In genomic region chr10:97780991-97781540, GRCh38 we compare ENCODE assay signal across 14 cellular contexts. TPM values are rescaled to one million over a fixed set of nuclear protein-coding genes. Genes with fewer than 3 reads are reported as not detected.
A peak's percentile ranks its signal among the peaks of the same experiment; 100 is the strongest.
DNase-seq lines count a peak whose midpoint lies in the region; ATAC-seq and TF ChIP-seq lines count a peak whose summit lies in the region.
"Had no signal": no experiment of that assay in that cellular context is flagged by ENCODE, and none has a peak within 500 bp of the region (broad histone marks: within the 10 kb centered on the region; RNA-seq: fewer than 3 reads in every experiment).

No MANE protein-coding gene starts in this region.

- H3K27ac ChIP-seq in gastroesophageal sphincter (peak overlapping the region in 3 of 4 donors; percentile 28 to 51 (median 50)), GM23248 (no peak overlapping the region)
- H3K27ac ChIP-seq: brain microvascular endothelial cell, ovary had no signal

- H3K4me3 ChIP-seq in H7 (ENCODE audit: insufficient read depth, low read depth, low read length) (no peak overlapping the region), gastroesophageal sphincter (no peak overlapping the region), GM23248 (no peak overlapping the region)
- H3K4me3 ChIP-seq: esophagus muscularis mucosa, ovary had no signal

- in situ Hi-C loops in SK-MEL-5 (cut with HindIII; ENCODE audit: low pct_unique_long_range_greater_than_20kb, low sequenced_read_pairs) (no loop called here), GM23248 (cut with MboI) (loop anchor here (25.0 kb wide), 1 partner anchor 256 kb away; the partner anchor contains the start of gene CRTAC1)

- H2AFZ ChIP-seq in GM23248 = no peak overlapping the region

- no peaks in the 10 kb centered on the region for H3K27me3 ChIP-seq in H7 (ENCODE audit: control insufficient read depth, insufficient read depth, low read length)
- H3K27me3 ChIP-seq in gastroesophageal sphincter = peaks cover 6% of the 10 kb centered on the region
- no peaks in the 10 kb centered on the region; the same call in none of the 2 replicates for H3K27me3 ChIP-seq in GM23248 (replicated peaks; ENCODE audit: insufficient read depth)
- H3K27me3 ChIP-seq: brain microvascular endothelial cell, esophagus muscularis mucosa, ovary had no signal

- H3K36me3 Mint-ChIP-seq in nephron progenitor cell (ENCODE audit: low read depth) = no peaks in the 10 kb centered on the region

- no peak for TF ChIP-seq POLR2A in gastroesophageal sphincter (IDR thresholded peaks at IDR 0.05)

- H3K36me3 ChIP-seq in H7 (replicated peaks; ENCODE audit: control insufficient read depth, insufficient read depth, low read length) (no peaks in the 10 kb centered on the region), gastroesophageal sphincter (no peaks in the 10 kb centered on the region), GM23248 (ENCODE audit: low read depth) (no peaks in the 10 kb centered on the region)
- H3K36me3 ChIP-seq: brain microvascular endothelial cell, esophagus muscularis mucosa, ovary had no signal

- no peak overlapping the region for H3K4me3 Mint-ChIP-seq in nephron progenitor cell

- H3K27ac Mint-ChIP-seq in nephron progenitor cell = no peak overlapping the region

- no peaks in the 10 kb centered on the region for H3K79me2 ChIP-seq in GM23248 (ENCODE audit: insufficient read depth)

- TF ChIP-seq CTCF in gastroesophageal sphincter (IDR thresholded peaks at IDR 0.05) (no peak), nephron progenitor cell (IDR thresholded peaks at IDR 0.05) (no peak)

- H3K9me3 ChIP-seq in gastroesophageal sphincter (no peaks in the 10 kb centered on the region), GM23248 (ENCODE audit: low read depth) (no peaks in the 10 kb centered on the region)
- H3K9me3 ChIP-seq: esophagus muscularis mucosa, ovary had no signal

- peaks cover 22% of the 10 kb centered on the region for H3K4me1 Mint-ChIP-seq in nephron progenitor cell

- 42 to 76% methylated on average over 2 to 3 of the region's 6 CpGs for WGBS in gastroesophageal sphincter (ENCODE audit: low coverage in 1 of 2), 2 donors
- 66 to 68% methylated on average over 6 of the region's 6 CpGs for WGBS in GM23248 (ENCODE audit: low coverage in 1 of 2, low lambda C conversion rate in 2 of 2, missing lambda C conversion rate in 2 of 2), 2 experiments

- peaks cover 15% of the 10 kb centered on the region for H3K27me3 Mint-ChIP-seq in nephron progenitor cell (ENCODE audit: low read depth, poor library complexity)

- H4K20me1 ChIP-seq in GM23248 (ENCODE audit: insufficient read depth) = no peaks in the 10 kb centered on the region

- no peak overlapping the region for H3K4me2 ChIP-seq in GM23248 (ENCODE audit: unreplicated experiment)

- no peaks in the 10 kb centered on the region for H3K9me2 ChIP-seq in GM23248 (ENCODE audit: insufficient read depth)

- H3K4me1 ChIP-seq in gastroesophageal sphincter (peaks cover 0 to 18% (median 4%) of the 10 kb centered on the region in 3 donors), GM23248 (ENCODE audit: insufficient read depth) (no peaks in the 10 kb centered on the region)

- H3K9me3 Mint-ChIP-seq in nephron progenitor cell = no peaks in the 10 kb centered on the region

- H3F3A ChIP-seq in GM23248 (ENCODE audit: insufficient read depth) = no peaks in the 10 kb centered on the region

- ATAC-seq in gastroesophageal sphincter = peak; percentile 57

- peak; percentile 56 for DNase-seq in H7
- DNase-seq in SK-MEL-5 (ENCODE audit: low read depth, low spot score) = peak; percentile 63
- DNase-seq in pons (ENCODE audit: low spot score) = peak; percentile 11
- DNase-seq in nephron progenitor cell = no peak
- DNase-seq in GM23248 = no peak
- no peak for DNase-seq in hippocampal formation (lab: John Stamatoyannopoulos, UW)
- DNase-seq in NCI-H187 (lab: John Stamatoyannopoulos, UW) = no peak
- DNase-seq: brain microvascular endothelial cell, KG1, NCI-H226, ovary, trophoblast cell had no signal

- no peak for TF ChIP-seq EP300 in gastroesophageal sphincter (IDR thresholded peaks at IDR 0.05)

- no peak overlapping the region for H3K9ac ChIP-seq in GM23248

RNA-seq across cellular contexts. Expression of gene SFRP5, which starts 9.3 kb away (rescaled TPM):
- total RNA-seq in H7 (2014; rRNA removed; shearing (Covaris generic)) = 1.9 and 2.3 TPM in 2 replicates
- total RNA-seq in SK-MEL-5 (2014; rRNA removed; shearing (Covaris generic)) = 0.08 and 0.21 TPM in 2 replicates
- 0.32 and 1.2 TPM in 2 replicates for polyA plus RNA-seq in SK-MEL-5 (2015; cell fraction: cytosol; rRNA removed)
- not detected in 2 replicates for polyA plus RNA-seq in SK-MEL-5 (2015; cell fraction: nucleus; rRNA removed)
- total RNA-seq in gastroesophageal sphincter = 10 to 100 TPM; 11.9 to 34.4 (median 18.2) TPM
- not detected in 2 replicates for total RNA-seq in GM23248 (2014; rRNA removed; shearing (Covaris generic))
- polyA plus RNA-seq in GM23248 (2016; fragmentation: Nextera tagmentation; extraction: Ambion mirVana) = not detected in 2 replicates

RNA-seq across cellular contexts. Expression of gene ZFYVE27, which starts 44.1 kb away (rescaled TPM):
- 19.2 and 21.8 TPM in 2 replicates for total RNA-seq in H7 (2014; rRNA removed; shearing (Covaris generic))
- 27.5 and 27.9 TPM in 2 replicates for total RNA-seq in SK-MEL-5 (2014; rRNA removed; shearing (Covaris generic))
- polyA plus RNA-seq in SK-MEL-5 (2015; cell fraction: cytosol; rRNA removed) = 31.2 and 37.8 TPM in 2 replicates
- 103 and 110 TPM in 2 replicates for polyA plus RNA-seq in SK-MEL-5 (2015; cell fraction: nucleus; rRNA removed)
- 10 to 100 TPM in 3 of 4 donors, 1 to 10 TPM in 1; 6.7 to 24.2 (median 19.2) TPM for total RNA-seq in gastroesophageal sphincter
- 20.6 and 32.6 TPM in 2 replicates for total RNA-seq in GM23248 (2014; rRNA removed; shearing (Covaris generic))
- polyA plus RNA-seq in GM23248 (2016; fragmentation: Nextera tagmentation; extraction: Ambion mirVana) = 15.9 and 17.2 TPM in 2 replicates

Comparison
In these comparisons a context has a peak if more than half of its experiments do, and no peak if none do; other contexts are left out.
1. DNase-seq: peak in H7 (single experiment), SK-MEL-5 (single experiment) and pons (single experiment); none in nephron progenitor cell (single experiment), GM23248 (single experiment), hippocampal formation (0 of 2) and NCI-H187 (0 of 2).